8 cellular contexts compared by ENCODE assay signal in genomic region chr20:3203315-3204123, GRCh38. TPM values are rescaled to one million over a fixed set of nuclear protein-coding genes. Genes with fewer than 3 reads are reported as not detected.
DNase-seq lines count a peak whose midpoint lies in the region; ATAC-seq and TF ChIP-seq lines count a peak whose summit lies in the region.

No MANE protein-coding gene starts in this region.

- peak overlapping the region; percentile 48 to 67 for H3K4ac ChIP-seq in mesenchymal stem cell (ENCODE audit: low read depth in 1 of 2, low read length in 2 of 2)

- peak overlapping the region; percentile 4 to 30 for H3K18ac ChIP-seq in mesenchymal stem cell (ENCODE audit: low read depth in 1 of 2, low read length in 2 of 2)

- H2BK5ac ChIP-seq in mesenchymal stem cell (ENCODE audit: low read depth, low read length, poor library complexity, severe bottlenecking): no peak overlapping the region

- peak overlapping the region; percentile 3 for H2BK15ac ChIP-seq in mesenchymal stem cell (ENCODE audit: low read depth, poor library complexity, severe bottlenecking)

- H3K4me1 ChIP-seq in BLaER1 treated with 17β-estradiol and CSF1 and Interleukin-3, amounts not matched to agents 10 nM and 100 nM: peaks cover 18 to 26% (median 22%) of the 10 kb centered on the region in 10 experiments
- H3K4me1 ChIP-seq in HUES64 (ENCODE audit: insufficient read depth, low read length) (no peaks in the 10 kb centered on the region), mesenchymal stem cell (ENCODE audit: control insufficient read depth, insufficient read depth, low read depth, low read length) (peaks cover 13% of the 10 kb centered on the region)

- H2AFZ ChIP-seq in mesenchymal stem cell (ENCODE audit: low read depth, low read length): no peak overlapping the region

- DNase-seq in T-helper 9 cell (peak; percentile 9), dorsolateral prefrontal cortex (peak in 2 of 10 donors; percentile 20 to 56), mesenchymal stem cell (peak; percentile 25), HuH-7.5 (ENCODE audit: low spot score) (no peak)

- H4K91ac ChIP-seq in mesenchymal stem cell (ENCODE audit: low read length): no peak overlapping the region

- peak overlapping the region in 1 of 2 experiments; percentile 41 for H3K23ac ChIP-seq in mesenchymal stem cell (ENCODE audit: low read length in 2 of 2)

- peak overlapping the region; percentile 94 to 100 (median 98) for H3K4me2 ChIP-seq in BLaER1 treated with 17β-estradiol and CSF1 and Interleukin-3, amounts not matched to agents 10 nM and 100 nM
- H3K4me2 ChIP-seq in mesenchymal stem cell (ENCODE audit: low read length, poor library complexity, severe bottlenecking): peak overlapping the region; percentile 72

- H3K36me3 ChIP-seq in BLaER1 treated with 17β-estradiol and CSF1 and Interleukin-3, amounts not matched to agents 10 nM and 100 nM: peaks cover 23 to 47% (median 41%) of the 10 kb centered on the region in 11 experiments
- H3K36me3 ChIP-seq in HUES64 (ENCODE audit: insufficient read depth, low read length) (peaks cover 32% of the 10 kb centered on the region), mesenchymal stem cell (ENCODE audit: control insufficient read depth in 1 of 2, insufficient read depth in 2 of 2, low read depth in 1 of 2, low read length in 2 of 2) (peaks cover 35 to 40% of the 10 kb centered on the region in 2 experiments)

- no peak for TF ChIP-seq CTCF in dorsolateral prefrontal cortex (IDR thresholded peaks at IDR 0.05 in 54 of 56, conservative IDR thresholded peaks at IDR 0.05 in 2 of 56; ENCODE audit: low read depth in 1 of 56, partially characterized antibody in 56 of 56)

- H3K9me3 ChIP-seq in BLaER1 treated with 17β-estradiol and CSF1 and Interleukin-3, amounts not matched to agents 10 nM and 100 nM (replicated peaks in 1 of 11): no peaks in the 10 kb centered on the region
- H3K9me3 ChIP-seq in HUES64 (ENCODE audit: insufficient read depth, low read depth, low read length): no peaks in the 10 kb centered on the region
- H3K9me3 ChIP-seq in mesenchymal stem cell (ENCODE audit: control insufficient read depth, low read length): no peaks in the 10 kb centered on the region

- H4K20me1 ChIP-seq in BLaER1 treated with 17β-estradiol and CSF1 and Interleukin-3, amounts not matched to agents 10 nM and 100 nM: peaks cover 0 to 21% (median 6%) of the 10 kb centered on the region in 11 experiments; a peak in 6 of 22 replicates

- peak overlapping the region; percentile 67 to 91 (median 84) for H3K27ac ChIP-seq in BLaER1 treated with 17β-estradiol and CSF1 and Interleukin-3, amounts not matched to agents 10 nM and 100 nM
- H3K27ac ChIP-seq in HUES64 (ENCODE audit: low read depth, low read length) (peak overlapping the region; percentile 94), dorsolateral prefrontal cortex (peak overlapping the region; percentile 58 to 97 (median 89)), mesenchymal stem cell (ENCODE audit: low read length, poor library complexity, severe bottlenecking) (no peak overlapping the region), temporal lobe (ENCODE audit: low read depth, low read length) (peak overlapping the region; percentile 91)

- 16% methylated on average over 31 of the region's 31 CpGs for WGBS in HUES64
- WGBS in mesenchymal stem cell: 26% methylated on average over 31 of the region's 31 CpGs

- peak overlapping the region; percentile 74 for H4K8ac ChIP-seq in mesenchymal stem cell (ENCODE audit: low read length)

- peaks cover 29% of the 10 kb centered on the region for H3K79me1 ChIP-seq in mesenchymal stem cell (replicated peaks; ENCODE audit: low read length, poor library complexity, severe bottlenecking)

- intact Hi-C loops in dorsolateral prefrontal cortex (cut with DNase I): loop anchor here in 1 of 2 donors (10.0 kb wide), 2 partner anchors 89 to 149 kb away; no protein-coding TSS in a partner anchor

- peak overlapping the region; percentile 81 to 96 (median 88) for H3K4me3 ChIP-seq in BLaER1 treated with 17β-estradiol and CSF1 and Interleukin-3, amounts not matched to agents 10 nM and 100 nM
- H3K4me3 ChIP-seq in HUES64 (ENCODE audit: low read length): peak overlapping the region; percentile 97
- H3K4me3 ChIP-seq in dorsolateral prefrontal cortex: peak overlapping the region; percentile 61 to 99 (median 91)
- H3K4me3 ChIP-seq in mesenchymal stem cell (ENCODE audit: insufficient read depth in 1 of 2, low read depth in 1 of 2, low read length in 2 of 2): peak overlapping the region; percentile 80 to 89

- peak overlapping the region in 1 of 2 experiments; percentile 62 for H3K14ac ChIP-seq in mesenchymal stem cell (ENCODE audit: low read length in 2 of 2)

- peak; percentile 14 for ATAC-seq in GM19452 (IDR thresholded peaks at IDR 0.05; ENCODE audit: unreplicated experiment)

- no peak overlapping the region for H2AK5ac ChIP-seq in mesenchymal stem cell (ENCODE audit: low read length, severe bottlenecking)

- peak overlapping the region; percentile 80 to 92 (median 88) for H3K9ac ChIP-seq in BLaER1 treated with 17β-estradiol and CSF1 and Interleukin-3, amounts not matched to agents 10 nM and 100 nM
- H3K9ac ChIP-seq in HUES64 (ENCODE audit: low read depth, low read length) (peak overlapping the region; percentile 94), mesenchymal stem cell (ENCODE audit: low read length) (peak overlapping the region; percentile 95)

- no peak overlapping the region for H2BK12ac ChIP-seq in mesenchymal stem cell (ENCODE audit: low read length in 2 of 2)

- no peak overlapping the region for H2BK120ac ChIP-seq in mesenchymal stem cell (ENCODE audit: low read depth, low read length)

- no peaks in the 10 kb centered on the region for H3K27me3 ChIP-seq in BLaER1 treated with 17β-estradiol and CSF1 and Interleukin-3, amounts not matched to agents 10 nM and 100 nM
- H3K27me3 ChIP-seq in HUES64 (ENCODE audit: insufficient read depth, low read length) (no peaks in the 10 kb centered on the region), dorsolateral prefrontal cortex (no peaks in the 10 kb centered on the region), mesenchymal stem cell (ENCODE audit: control insufficient read depth in 1 of 2, insufficient read depth in 1 of 2, low read length in 2 of 2) (no peaks in the 10 kb centered on the region)

RNA-seq across cellular contexts. Expression of gene DDRGK1, which starts 1.0 kb away (rescaled TPM):
- 32.8 TPM for polyA plus RNA-seq in HUES64 (2013, experiment 1 of 2)
- 31.5 TPM for polyA plus RNA-seq in HUES64 (2013, experiment 2 of 2)
- total RNA-seq in dorsolateral prefrontal cortex: 100 to 1,000 TPM in 119 of 120 experiments, 10 to 100 TPM in 1; 98.5 to 184 (median 132) TPM
- polyA plus RNA-seq in mesenchymal stem cell (2013, experiment 1 of 2): 38.3 TPM
- polyA plus RNA-seq in mesenchymal stem cell (2013, experiment 2 of 2): 39.7 TPM
- total RNA-seq in temporal lobe: 19.4 TPM

RNA-seq across cellular contexts. Expression of gene ITPA, which starts 5.8 kb away (rescaled TPM):
- polyA plus RNA-seq in HUES64 (2013, experiment 1 of 2): 54.0 TPM
- polyA plus RNA-seq in HUES64 (2013, experiment 2 of 2): 49.3 TPM
- total RNA-seq in dorsolateral prefrontal cortex (10 to 100 TPM; 18.3 to 51.4 (median 33.9) TPM), temporal lobe (28.0 TPM)
- 61.9 TPM for polyA plus RNA-seq in mesenchymal stem cell (2013, experiment 1 of 2)
- polyA plus RNA-seq in mesenchymal stem cell (2013, experiment 2 of 2): 64.3 TPM

RNA-seq across cellular contexts. Expression of gene LZTS3, which starts 30.2 kb away (rescaled TPM):
- polyA plus RNA-seq in HUES64 (2013, experiment 1 of 2): 7.1 TPM
- polyA plus RNA-seq in HUES64 (2013, experiment 2 of 2): 9.7 TPM
- total RNA-seq in dorsolateral prefrontal cortex (100 to 1,000 TPM in 117 of 120 experiments, 10 to 100 TPM in 3; 55.7 to 232 (median 165) TPM), temporal lobe (15.0 TPM)
- polyA plus RNA-seq in mesenchymal stem cell (2013, experiment 1 of 2): 3.6 TPM
- polyA plus RNA-seq in mesenchymal stem cell (2013, experiment 2 of 2): 3.7 TPM

RNA-seq across cellular contexts. Expression of gene SLC4A11, which starts 35.5 kb away (rescaled TPM):
- polyA plus RNA-seq in HUES64 (2013, experiment 1 of 2): 5.6 TPM
- 7.4 TPM for polyA plus RNA-seq in HUES64 (2013, experiment 2 of 2)
- total RNA-seq in dorsolateral prefrontal cortex: 10 to 100 TPM in 3 of 120 experiments, 1 to 10 TPM in 117; 1.5 to 23.0 (median 3.8) TPM
- polyA plus RNA-seq in mesenchymal stem cell (2013, experiment 1 of 2): 1.8 TPM
- 1.5 TPM for polyA plus RNA-seq in mesenchymal stem cell (2013, experiment 2 of 2)
- total RNA-seq in temporal lobe: under 0.01 TPM

RNA-seq across cellular contexts. Expression of gene FASTKD5, which starts 43.9 kb away (rescaled TPM):
- 16.4 TPM for polyA plus RNA-seq in HUES64 (2013, experiment 1 of 2)
- polyA plus RNA-seq in HUES64 (2013, experiment 2 of 2): 16.9 TPM
- total RNA-seq in dorsolateral prefrontal cortex (10 to 100 TPM; 10.4 to 25.9 (median 18.3) TPM), temporal lobe (17.0 TPM)
- polyA plus RNA-seq in mesenchymal stem cell (2013, experiment 1 of 2): 9.6 TPM
- 10.2 TPM for polyA plus RNA-seq in mesenchymal stem cell (2013, experiment 2 of 2)
